In the genomic region with DNA sequence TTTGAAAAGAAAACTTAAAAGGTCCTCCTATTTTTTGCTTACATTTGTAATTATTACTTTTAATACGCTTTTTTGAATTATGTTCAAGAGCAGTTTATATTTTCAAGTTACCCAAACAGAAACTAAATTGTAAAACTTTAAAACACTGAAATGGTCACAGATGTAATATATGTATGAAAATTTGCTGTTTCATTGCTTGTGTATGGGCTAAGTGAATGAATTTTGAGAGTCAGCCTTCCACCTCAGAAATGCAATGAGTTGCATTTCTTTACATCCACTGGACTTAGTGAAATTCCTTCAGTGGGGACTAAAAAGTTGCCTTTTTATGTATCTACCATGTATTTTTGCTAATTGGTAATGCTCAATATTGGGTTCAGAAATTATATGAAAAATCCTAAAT, we compare ENCODE assay signal across 1 cellular context.
TF ChIP-seq lines count a peak whose summit lies in the region.

No MANE protein-coding gene starts in this region.

TF ChIP-seq in K562, 482 proteins besides CTCF, POLR2A, EP300 and RAD21:
- TF ChIP-seq, protein P1, sequence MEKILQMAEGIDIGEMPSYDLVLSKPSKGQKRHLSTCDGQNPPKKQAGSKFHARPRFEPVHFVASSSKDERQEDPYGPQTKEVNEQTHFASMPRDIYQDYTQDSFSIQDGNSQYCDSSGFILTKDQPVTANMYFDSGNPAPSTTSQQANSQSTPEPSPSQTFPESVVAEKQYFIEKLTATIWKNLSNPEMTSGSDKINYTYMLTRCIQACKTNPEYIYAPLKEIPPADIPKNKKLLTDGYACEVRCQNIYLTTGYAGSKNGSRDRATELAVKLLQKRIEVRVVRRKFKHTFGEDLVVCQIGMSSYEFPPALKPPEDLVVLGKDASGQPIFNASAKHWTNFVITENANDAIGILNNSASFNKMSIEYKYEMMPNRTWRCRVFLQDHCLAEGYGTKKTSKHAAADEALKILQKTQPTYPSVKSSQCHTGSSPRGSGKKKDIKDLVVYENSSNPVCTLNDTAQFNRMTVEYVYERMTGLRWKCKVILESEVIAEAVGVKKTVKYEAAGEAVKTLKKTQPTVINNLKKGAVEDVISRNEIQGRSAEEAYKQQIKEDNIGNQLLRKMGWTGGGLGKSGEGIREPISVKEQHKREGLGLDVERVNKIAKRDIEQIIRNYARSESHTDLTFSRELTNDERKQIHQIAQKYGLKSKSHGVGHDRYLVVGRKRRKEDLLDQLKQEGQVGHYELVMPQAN (IDR thresholded peaks at IDR 0.05; ENCODE audit: borderline replicate concordance), result no peak
- TF ChIP-seq, protein P2, sequence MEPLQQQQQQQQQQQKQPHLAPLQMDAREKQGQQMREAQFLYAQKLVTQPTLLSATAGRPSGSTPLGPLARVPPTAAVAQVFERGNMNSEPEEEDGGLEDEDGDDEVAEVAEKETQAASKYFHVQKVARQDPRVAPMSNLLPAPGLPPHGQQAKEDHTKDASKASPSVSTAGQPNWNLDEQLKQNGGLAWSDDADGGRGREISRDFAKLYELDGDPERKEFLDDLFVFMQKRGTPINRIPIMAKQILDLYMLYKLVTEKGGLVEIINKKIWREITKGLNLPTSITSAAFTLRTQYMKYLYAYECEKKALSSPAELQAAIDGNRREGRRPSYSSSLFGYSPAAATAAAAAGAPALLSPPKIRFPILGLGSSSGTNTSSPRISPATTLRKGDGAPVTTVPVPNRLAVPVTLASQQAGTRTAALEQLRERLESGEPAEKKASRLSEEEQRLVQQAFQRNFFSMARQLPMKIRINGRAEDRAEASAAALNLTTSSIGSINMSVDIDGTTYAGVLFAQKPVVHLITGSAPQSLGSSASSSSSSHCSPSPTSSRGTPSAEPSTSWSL (CRISPR knock-in tag; IDR thresholded peaks at IDR 0.05; ENCODE audit: borderline replicate concordance), result no peak
- TF ChIP-seq HNRNPUL1 (IDR thresholded peaks at IDR 0.05; ENCODE audit: low read length), result no peak
- no peak for TF ChIP-seq SRF (CRISPR knock-in tag; IDR thresholded peaks at IDR 0.05)
- no peak for TF ChIP-seq KDM4B (IDR thresholded peaks at IDR 0.05; ENCODE audit: borderline replicate concordance in 2 of 2, low read depth in 1 of 2)
- TF ChIP-seq EGR1 (conservative IDR thresholded peaks at IDR 0.05), result no peak
- peak; percentile 75 for TF ChIP-seq NFE2 (IDR thresholded peaks at IDR 0.05; ENCODE audit: low read depth)
- peak; percentile 48; the same call in 1 of the 2 replicates for TF ChIP-seq POLR2H (tag; IDR thresholded peaks at IDR 0.05; ENCODE audit: low read depth)
- peak; percentile 69 for TF ChIP-seq MAFG (tag; conservative IDR thresholded peaks at IDR 0.05)
- TF ChIP-seq POLR2B (IDR thresholded peaks at IDR 0.05; ENCODE audit: low read depth, partially characterized antibody), result no peak
- TF ChIP-seq, protein P3, sequence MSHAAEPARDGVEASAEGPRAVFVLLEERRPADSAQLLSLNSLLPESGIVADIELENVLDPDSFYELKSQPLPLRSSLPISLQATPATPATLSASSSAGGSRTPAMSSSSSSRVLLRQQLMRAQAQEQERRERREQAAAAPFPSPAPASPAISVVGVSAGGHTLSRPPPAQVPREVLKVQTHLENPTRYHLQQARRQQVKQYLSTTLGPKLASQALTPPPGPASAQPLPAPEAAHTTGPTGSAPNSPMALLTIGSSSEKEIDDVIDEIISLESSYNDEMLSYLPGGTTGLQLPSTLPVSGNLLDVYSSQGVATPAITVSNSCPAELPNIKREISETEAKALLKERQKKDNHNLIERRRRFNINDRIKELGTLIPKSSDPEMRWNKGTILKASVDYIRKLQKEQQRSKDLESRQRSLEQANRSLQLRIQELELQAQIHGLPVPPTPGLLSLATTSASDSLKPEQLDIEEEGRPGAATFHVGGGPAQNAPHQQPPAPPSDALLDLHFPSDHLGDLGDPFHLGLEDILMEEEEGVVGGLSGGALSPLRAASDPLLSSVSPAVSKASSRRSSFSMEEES (CRISPR knock-in tag; IDR thresholded peaks at IDR 0.05), result no peak
- TF ChIP-seq RFX1 (IDR thresholded peaks at IDR 0.05), result no peak
- no peak for TF ChIP-seq RBM17 (IDR thresholded peaks at IDR 0.05; ENCODE audit: borderline replicate concordance, low read depth, low read length)
- TF ChIP-seq ZNF197 (CRISPR knock-in tag; IDR thresholded peaks at IDR 0.05; ENCODE audit: low read depth), result no peak
- peak; percentile 90 for TF ChIP-seq ZNF316 (IDR thresholded peaks at IDR 0.05)
- TF ChIP-seq LCOR (CRISPR knock-in tag; IDR thresholded peaks at IDR 0.05), result no peak
- TF ChIP-seq GABPB1 (CRISPR knock-in tag; IDR thresholded peaks at IDR 0.05), result 0 out of 2 replicates have a peak, but pooled peaks have one; percentile 9
- no peak for TF ChIP-seq NR1H2 (CRISPR knock-in tag; IDR thresholded peaks at IDR 0.05)
- peak; percentile 14; the same call in 1 of the 2 replicates for TF ChIP-seq DPF2 (IDR thresholded peaks at IDR 0.05)
- TF ChIP-seq C11orf30 (IDR thresholded peaks at IDR 0.05; ENCODE audit: low read depth), result peak; percentile 80
- TF ChIP-seq, protein P4, sequence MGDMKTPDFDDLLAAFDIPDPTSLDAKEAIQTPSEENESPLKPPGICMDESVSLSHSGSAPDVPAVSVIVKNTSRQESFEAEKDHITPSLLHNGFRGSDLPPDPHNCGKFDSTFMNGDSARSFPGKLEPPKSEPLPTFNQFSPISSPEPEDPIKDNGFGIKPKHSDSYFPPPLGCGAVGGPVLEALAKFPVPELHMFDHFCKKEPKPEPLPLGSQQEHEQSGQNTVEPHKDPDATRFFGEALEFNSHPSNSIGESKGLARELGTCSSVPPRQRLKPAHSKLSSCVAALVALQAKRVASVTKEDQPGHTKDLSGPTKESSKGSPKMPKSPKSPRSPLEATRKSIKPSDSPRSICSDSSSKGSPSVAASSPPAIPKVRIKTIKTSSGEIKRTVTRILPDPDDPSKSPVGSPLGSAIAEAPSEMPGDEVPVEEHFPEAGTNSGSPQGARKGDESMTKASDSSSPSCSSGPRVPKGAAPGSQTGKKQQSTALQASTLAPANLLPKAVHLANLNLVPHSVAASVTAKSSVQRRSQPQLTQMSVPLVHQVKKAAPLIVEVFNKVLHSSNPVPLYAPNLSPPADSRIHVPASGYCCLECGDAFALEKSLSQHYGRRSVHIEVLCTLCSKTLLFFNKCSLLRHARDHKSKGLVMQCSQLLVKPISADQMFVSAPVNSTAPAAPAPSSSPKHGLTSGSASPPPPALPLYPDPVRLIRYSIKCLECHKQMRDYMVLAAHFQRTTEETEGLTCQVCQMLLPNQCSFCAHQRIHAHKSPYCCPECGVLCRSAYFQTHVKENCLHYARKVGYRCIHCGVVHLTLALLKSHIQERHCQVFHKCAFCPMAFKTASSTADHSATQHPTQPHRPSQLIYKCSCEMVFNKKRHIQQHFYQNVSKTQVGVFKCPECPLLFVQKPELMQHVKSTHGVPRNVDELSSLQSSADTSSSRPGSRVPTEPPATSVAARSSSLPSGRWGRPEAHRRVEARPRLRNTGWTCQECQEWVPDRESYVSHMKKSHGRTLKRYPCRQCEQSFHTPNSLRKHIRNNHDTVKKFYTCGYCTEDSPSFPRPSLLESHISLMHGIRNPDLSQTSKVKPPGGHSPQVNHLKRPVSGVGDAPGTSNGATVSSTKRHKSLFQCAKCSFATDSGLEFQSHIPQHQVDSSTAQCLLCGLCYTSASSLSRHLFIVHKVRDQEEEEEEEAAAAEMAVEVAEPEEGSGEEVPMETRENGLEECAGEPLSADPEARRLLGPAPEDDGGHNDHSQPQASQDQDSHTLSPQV (IDR thresholded peaks at IDR 0.05), result 0 out of 2 replicates have a peak, but pooled peaks have one; percentile 30
